In the genomic region with DNA sequence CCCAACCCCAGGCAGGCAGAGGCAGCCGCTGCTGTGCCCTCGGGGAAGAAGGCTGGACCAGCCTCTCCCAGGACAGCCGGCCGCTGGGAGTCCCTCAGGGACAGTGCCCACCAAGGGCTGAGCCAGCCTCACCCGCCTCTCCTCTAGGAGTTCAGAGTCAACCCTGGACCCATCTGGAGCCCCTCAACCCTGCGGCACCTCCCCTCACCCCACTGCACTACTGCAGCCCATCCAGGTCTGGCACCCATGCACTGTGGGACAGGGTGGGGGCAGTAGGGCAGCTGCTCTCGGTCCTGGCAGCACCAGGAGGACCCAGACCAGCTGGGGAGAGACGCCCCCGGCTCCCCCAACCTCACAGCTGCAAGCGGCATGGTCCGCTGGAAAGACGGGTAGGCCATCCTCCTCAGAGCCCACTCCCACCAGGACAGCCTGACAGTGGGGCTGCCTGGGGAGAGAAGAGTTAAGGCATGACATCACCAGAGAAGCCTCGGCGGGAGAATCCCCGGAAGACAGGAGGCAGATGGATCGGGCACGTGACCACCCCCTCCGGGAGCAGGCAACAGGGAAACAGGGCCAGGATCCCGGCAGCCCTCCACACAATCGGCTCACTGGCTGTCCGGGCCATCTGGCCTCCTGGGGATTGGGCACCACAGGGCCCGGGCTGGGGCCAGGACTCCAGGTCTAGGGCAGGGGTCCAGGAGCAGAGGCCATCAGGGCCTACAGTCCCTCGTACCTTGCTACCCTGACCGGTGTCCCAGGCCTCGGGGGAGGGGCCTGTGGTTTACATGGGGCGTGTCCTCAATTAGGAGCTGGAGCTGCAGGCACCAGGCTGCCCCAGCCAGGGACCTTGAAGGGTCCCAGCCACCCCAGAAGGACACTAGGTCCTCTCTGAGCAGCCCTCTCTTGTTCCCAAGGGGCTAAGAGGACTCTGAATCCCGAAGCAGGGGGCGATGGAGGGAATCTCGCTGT, we compare ENCODE assay signal across 1 cellular context.
A peak's percentile ranks its signal among the peaks of the same experiment; 100 is the strongest.
TF ChIP-seq lines count a peak whose summit lies in the region.

No MANE protein-coding gene starts in this region.

TF ChIP-seq in HepG2, 621 proteins besides CTCF, POLR2A, EP300 and RAD21 (continued from another document and continues in another):
- TF ChIP-seq, protein P1, sequence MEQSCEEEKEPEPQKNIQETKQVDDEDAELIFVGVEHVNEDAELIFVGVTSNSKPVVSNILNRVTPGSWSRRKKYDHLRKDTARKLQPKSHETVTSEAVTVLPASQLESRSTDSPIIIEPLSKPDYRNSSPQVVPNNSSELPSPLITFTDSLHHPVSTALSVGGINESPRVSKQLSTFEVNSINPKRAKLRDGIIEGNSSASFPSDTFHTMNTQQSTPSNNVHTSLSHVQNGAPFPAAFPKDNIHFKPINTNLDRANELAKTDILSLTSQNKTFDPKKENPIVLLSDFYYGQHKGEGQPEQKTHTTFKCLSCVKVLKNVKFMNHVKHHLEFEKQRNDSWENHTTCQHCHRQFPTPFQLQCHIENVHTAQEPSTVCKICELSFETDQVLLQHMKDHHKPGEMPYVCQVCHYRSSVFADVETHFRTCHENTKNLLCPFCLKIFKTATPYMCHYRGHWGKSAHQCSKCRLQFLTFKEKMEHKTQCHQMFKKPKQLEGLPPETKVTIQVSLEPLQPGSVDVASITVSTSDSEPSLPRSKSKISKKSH (CRISPR knock-in tag; IDR thresholded peaks at IDR 0.05; ENCODE audit: borderline replicate concordance), result no peak
- TF ChIP-seq MED8 (CRISPR knock-in tag; IDR thresholded peaks at IDR 0.05; ENCODE audit: insufficient replicate concordance) (no peak), ZNF589 (CRISPR knock-in tag; conservative IDR thresholded peaks at IDR 0.05) (no peak), GFI1 (CRISPR knock-in tag; IDR thresholded peaks at IDR 0.05; ENCODE audit: borderline replicate concordance) (peak; percentile 6; the same call in 1 of the 2 replicates), ASH2L (IDR thresholded peaks at IDR 0.05; ENCODE audit: insufficient read length, low read depth, low read length) (no peak), ZNF136 (CRISPR knock-in tag; IDR thresholded peaks at IDR 0.05; ENCODE audit: low read depth) (no peak), RBM22 (optimal IDR thresholded peaks at IDR 0.05; ENCODE audit: low read length) (no peak), ZFY (CRISPR knock-in tag; IDR thresholded peaks at IDR 0.05) (peak; percentile 50; the same call in 1 of the 2 replicates), ZNF652 (CRISPR knock-in tag; IDR thresholded peaks at IDR 0.05; ENCODE audit: borderline replicate concordance, low read depth) (peak; percentile 96), ZNF782 (CRISPR knock-in tag; IDR thresholded peaks at IDR 0.05; ENCODE audit: borderline replicate concordance) (no peak), PHF5A (CRISPR knock-in tag; IDR thresholded peaks at IDR 0.05; ENCODE audit: low read depth, unreplicated experiment) (no peak), ZNF383 (CRISPR knock-in tag; IDR thresholded peaks at IDR 0.05; ENCODE audit: borderline replicate concordance) (peak; percentile 92; the same call in 1 of the 2 replicates), YEATS4 (CRISPR knock-in tag; IDR thresholded peaks at IDR 0.05; ENCODE audit: borderline replicate concordance) (no peak), MIER3 (CRISPR knock-in tag; IDR thresholded peaks at IDR 0.05; ENCODE audit: borderline replicate concordance) (no peak), MAF1 (CRISPR knock-in tag; IDR thresholded peaks at IDR 0.05; ENCODE audit: borderline replicate concordance) (no peak), MXI1 (IDR thresholded peaks at IDR 0.05; ENCODE audit: borderline replicate concordance, low read depth, low read length) (peak; percentile 11; the same call in 1 of the 3 replicates), ZFX (CRISPR knock-in tag; IDR thresholded peaks at IDR 0.05; ENCODE audit: low read depth) (peak; percentile 68), KAT8 (CRISPR knock-in tag; IDR thresholded peaks at IDR 0.05) (no peak), RNF2 (conservative IDR thresholded peaks at IDR 0.05; ENCODE audit: low read depth) (0 out of 2 replicates have a peak, but pooled peaks have one; percentile 35), WIZ (CRISPR knock-in tag; IDR thresholded peaks at IDR 0.05) (no peak), RAD51 (IDR thresholded peaks at IDR 0.05; ENCODE audit: borderline replicate concordance) (no peak; the same call in 1 of the 2 replicates), CHD2 (IDR thresholded peaks at IDR 0.05; ENCODE audit: low read depth, low read length) (no peak), ZNF121 (CRISPR knock-in tag; IDR thresholded peaks at IDR 0.05) (peak; percentile 35), NCOR1 (IDR thresholded peaks at IDR 0.05; ENCODE audit: borderline replicate concordance, low read length) (no peak), RXRA (CRISPR knock-in tag; IDR thresholded peaks at IDR 0.05) (0 out of 2 replicates have a peak, but pooled peaks have one; percentile 5), KDM1A (CRISPR knock-in tag; IDR thresholded peaks at IDR 0.05) (no peak), DNMT3B (CRISPR knock-in tag; conservative IDR thresholded peaks at IDR 0.05) (0 out of 2 replicates have a peak, but pooled peaks have one; percentile 25), KAT2B (IDR thresholded peaks at IDR 0.05; ENCODE audit: borderline replicate concordance, low read depth, low read length) (no peak), NFIB (CRISPR knock-in tag; IDR thresholded peaks at IDR 0.05; ENCODE audit: borderline replicate concordance) (no peak)
- TF ChIP-seq, protein P2, sequence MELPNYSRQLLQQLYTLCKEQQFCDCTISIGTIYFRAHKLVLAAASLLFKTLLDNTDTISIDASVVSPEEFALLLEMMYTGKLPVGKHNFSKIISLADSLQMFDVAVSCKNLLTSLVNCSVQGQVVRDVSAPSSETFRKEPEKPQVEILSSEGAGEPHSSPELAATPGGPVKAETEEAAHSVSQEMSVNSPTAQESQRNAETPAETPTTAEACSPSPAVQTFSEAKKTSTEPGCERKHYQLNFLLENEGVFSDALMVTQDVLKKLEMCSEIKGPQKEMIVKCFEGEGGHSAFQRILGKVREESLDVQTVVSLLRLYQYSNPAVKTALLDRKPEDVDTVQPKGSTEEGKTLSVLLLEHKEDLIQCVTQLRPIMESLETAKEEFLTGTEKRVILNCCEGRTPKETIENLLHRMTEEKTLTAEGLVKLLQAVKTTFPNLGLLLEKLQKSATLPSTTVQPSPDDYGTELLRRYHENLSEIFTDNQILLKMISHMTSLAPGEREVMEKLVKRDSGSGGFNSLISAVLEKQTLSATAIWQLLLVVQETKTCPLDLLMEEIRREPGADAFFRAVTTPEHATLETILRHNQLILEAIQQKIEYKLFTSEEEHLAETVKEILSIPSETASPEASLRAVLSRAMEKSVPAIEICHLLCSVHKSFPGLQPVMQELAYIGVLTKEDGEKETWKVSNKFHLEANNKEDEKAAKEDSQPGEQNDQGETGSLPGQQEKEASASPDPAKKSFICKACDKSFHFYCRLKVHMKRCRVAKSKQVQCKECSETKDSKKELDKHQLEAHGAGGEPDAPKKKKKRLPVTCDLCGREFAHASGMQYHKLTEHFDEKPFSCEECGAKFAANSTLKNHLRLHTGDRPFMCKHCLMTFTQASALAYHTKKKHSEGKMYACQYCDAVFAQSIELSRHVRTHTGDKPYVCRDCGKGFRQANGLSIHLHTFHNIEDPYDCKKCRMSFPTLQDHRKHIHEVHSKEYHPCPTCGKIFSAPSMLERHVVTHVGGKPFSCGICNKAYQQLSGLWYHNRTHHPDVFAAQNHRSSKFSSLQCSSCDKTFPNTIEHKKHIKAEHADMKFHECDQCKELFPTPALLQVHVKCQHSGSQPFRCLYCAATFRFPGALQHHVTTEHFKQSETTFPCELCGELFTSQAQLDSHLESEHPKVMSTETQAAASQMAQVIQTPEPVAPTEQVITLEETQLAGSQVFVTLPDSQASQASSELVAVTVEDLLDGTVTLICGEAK (IDR thresholded peaks at IDR 0.05), result no peak
- TF ChIP-seq, protein P2 (CRISPR knock-in tag; IDR thresholded peaks at IDR 0.05), result no peak
- TF ChIP-seq, protein P3, sequence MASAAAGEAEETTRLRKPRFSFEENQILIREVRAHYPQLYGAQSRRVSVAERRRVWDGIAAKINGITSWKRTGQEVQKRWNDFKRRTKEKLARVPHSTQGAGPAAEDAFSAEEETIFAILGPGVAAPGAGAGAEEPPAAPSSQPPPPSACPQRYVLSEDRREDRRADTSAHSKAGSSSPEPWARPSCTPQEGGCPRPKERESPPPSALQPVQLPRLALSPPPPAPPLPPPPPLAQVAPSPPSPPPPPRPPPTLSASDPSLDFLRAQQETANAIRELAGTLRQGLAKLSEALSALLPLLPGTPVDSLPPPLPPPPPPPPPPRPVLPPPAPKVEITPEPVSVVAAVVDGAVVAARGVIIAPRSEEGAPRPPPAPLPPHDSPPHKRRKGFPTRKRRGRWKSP (CRISPR knock-in tag; IDR thresholded peaks at IDR 0.05), result 0 out of 2 replicates have a peak, but pooled peaks have one; percentile 11
- TF ChIP-seq, protein P4, sequence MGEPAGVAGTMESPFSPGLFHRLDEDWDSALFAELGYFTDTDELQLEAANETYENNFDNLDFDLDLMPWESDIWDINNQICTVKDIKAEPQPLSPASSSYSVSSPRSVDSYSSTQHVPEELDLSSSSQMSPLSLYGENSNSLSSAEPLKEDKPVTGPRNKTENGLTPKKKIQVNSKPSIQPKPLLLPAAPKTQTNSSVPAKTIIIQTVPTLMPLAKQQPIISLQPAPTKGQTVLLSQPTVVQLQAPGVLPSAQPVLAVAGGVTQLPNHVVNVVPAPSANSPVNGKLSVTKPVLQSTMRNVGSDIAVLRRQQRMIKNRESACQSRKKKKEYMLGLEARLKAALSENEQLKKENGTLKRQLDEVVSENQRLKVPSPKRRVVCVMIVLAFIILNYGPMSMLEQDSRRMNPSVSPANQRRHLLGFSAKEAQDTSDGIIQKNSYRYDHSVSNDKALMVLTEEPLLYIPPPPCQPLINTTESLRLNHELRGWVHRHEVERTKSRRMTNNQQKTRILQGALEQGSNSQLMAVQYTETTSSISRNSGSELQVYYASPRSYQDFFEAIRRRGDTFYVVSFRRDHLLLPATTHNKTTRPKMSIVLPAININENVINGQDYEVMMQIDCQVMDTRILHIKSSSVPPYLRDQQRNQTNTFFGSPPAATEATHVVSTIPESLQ (CRISPR knock-in tag; conservative IDR thresholded peaks at IDR 0.05), result no peak
- TF ChIP-seq, protein P5, sequence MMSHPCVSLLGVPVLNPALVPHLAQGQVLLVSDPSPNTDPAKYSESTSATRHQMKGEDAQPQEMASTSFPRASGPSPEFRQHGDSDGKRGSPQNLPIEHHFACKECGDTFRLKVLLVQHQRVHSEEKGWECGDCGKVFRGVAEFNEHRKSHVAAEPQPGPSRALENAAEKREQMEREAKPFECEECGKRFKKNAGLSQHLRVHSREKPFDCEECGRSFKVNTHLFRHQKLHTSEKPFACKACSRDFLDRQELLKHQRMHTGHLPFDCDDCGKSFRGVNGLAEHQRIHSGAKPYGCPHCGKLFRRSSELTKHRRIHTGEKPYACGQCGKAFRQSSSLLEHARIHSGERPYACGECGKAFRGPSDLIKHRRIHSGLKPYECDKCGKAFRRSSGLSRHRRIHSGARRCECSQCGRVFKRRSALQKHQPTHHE (CRISPR knock-in tag; IDR thresholded peaks at IDR 0.05; ENCODE audit: borderline replicate concordance), result 0 out of 2 replicates have a peak, but pooled peaks have one; percentile 5
- TF ChIP-seq, protein P6, sequence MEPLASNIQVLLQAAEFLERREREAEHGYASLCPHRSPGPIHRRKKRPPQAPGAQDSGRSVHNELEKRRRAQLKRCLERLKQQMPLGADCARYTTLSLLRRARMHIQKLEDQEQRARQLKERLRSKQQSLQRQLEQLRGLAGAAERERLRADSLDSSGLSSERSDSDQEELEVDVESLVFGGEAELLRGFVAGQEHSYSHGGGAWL (CRISPR knock-in tag; IDR thresholded peaks at IDR 0.05), result no peak
- TF ChIP-seq, protein P7, sequence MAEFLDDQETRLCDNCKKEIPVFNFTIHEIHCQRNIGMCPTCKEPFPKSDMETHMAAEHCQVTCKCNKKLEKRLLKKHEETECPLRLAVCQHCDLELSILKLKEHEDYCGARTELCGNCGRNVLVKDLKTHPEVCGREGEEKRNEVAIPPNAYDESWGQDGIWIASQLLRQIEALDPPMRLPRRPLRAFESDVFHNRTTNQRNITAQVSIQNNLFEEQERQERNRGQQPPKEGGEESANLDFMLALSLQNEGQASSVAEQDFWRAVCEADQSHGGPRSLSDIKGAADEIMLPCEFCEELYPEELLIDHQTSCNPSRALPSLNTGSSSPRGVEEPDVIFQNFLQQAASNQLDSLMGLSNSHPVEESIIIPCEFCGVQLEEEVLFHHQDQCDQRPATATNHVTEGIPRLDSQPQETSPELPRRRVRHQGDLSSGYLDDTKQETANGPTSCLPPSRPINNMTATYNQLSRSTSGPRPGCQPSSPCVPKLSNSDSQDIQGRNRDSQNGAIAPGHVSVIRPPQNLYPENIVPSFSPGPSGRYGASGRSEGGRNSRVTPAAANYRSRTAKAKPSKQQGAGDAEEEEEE (CRISPR knock-in tag; IDR thresholded peaks at IDR 0.05; ENCODE audit: borderline replicate concordance), result no peak
